8 cellular contexts compared by ENCODE assay signal in genomic region chr17:30708241-30709078, GRCh38.
DNase-seq lines count a peak whose midpoint lies in the region; ATAC-seq lines count a peak whose summit lies in the region.
"Not testable (repeated sequence)": the region's sequence is repeated elsewhere in the genome, so short reads cannot be mapped to it uniquely, and the experiment has no call there.

No MANE protein-coding gene starts in this region.

- H3K27ac Mint-ChIP-seq in activated T-helper 2 cell treated with anti-CD3 and anti-CD28 coated beads, Interferon-gamma antibody, Interleukin-2, Interleukin-4, amounts not matched to agents 10 μg/mL and 5 μg/mL and 100 μg/mL, durations not matched to agents 14 hours and 24 hours and 36 hours, result peak overlapping the region; percentile 68

- H3K18ac ChIP-seq in mesendoderm (ENCODE audit: low read length), result peak overlapping the region; percentile 94

- peak overlapping the region; percentile 91 for H3K56ac ChIP-seq in mesendoderm (ENCODE audit: low read length)

- H3K4me2 ChIP-seq in mesendoderm (ENCODE audit: low read length), result peak overlapping the region; percentile 50

- not testable (repeated sequence) for H3K36me3 Mint-ChIP-seq in activated T-helper 2 cell treated with anti-CD3 and anti-CD28 coated beads, Interferon-gamma antibody, Interleukin-2, Interleukin-4, amounts not matched to agents 10 μg/mL and 5 μg/mL and 100 μg/mL, durations not matched to agents 14 hours and 24 hours and 36 hours (ENCODE audit: low read depth)

- H3K4ac ChIP-seq in mesendoderm (ENCODE audit: low read depth, low read length), result not testable (repeated sequence)

- H3K9ac ChIP-seq in mesendoderm (ENCODE audit: low read length), result peak overlapping the region; percentile 92

- not testable (repeated sequence) for H4K8ac ChIP-seq in mesendoderm (ENCODE audit: low read depth, low read length)

- 0 to 1% methylated on average over 56 to 74 of the region's 75 CpGs for WGBS in esophagus, 2 donors
- no CpG with 5 or more reads among the region's 75 CpGs for WGBS in mesendoderm (ENCODE audit: extremely low coverage, insufficient coverage, low lambda C conversion rate)

- intact Hi-C loops in activated T-helper 2 cell treated with anti-CD3 and anti-CD28 coated beads, Interferon-gamma antibody, Interleukin-2, Interleukin-4, amounts not matched to agents 10 μg/mL and 5 μg/mL and 100 μg/mL, durations not matched to agents 14 hours and 24 hours and 36 hours (cut with micrococcal nuclease), result not testable (repeated sequence)

- peak; percentile 43 for ATAC-seq in GM21723 (IDR thresholded peaks at IDR 0.05; ENCODE audit: unreplicated experiment)

- not testable (repeated sequence) for H3K9me3 Mint-ChIP-seq in activated T-helper 2 cell treated with anti-CD3 and anti-CD28 coated beads, Interferon-gamma antibody, Interleukin-2, Interleukin-4, amounts not matched to agents 10 μg/mL and 5 μg/mL and 100 μg/mL, durations not matched to agents 14 hours and 24 hours and 36 hours

- H3K79me1 ChIP-seq in mesendoderm (ENCODE audit: low read length), result not testable (repeated sequence)

- H3K4me3 ChIP-seq in esophagus (ENCODE audit: low read depth in 1 of 2, low read length in 2 of 2) (peak overlapping the region; percentile 71 to 74), mesendoderm (ENCODE audit: low read length) (peak overlapping the region; percentile 79)

- peak overlapping the region; percentile 92 for H3K4me3 Mint-ChIP-seq in activated T-helper 2 cell treated with anti-CD3 and anti-CD28 coated beads, Interferon-gamma antibody, Interleukin-2, Interleukin-4, amounts not matched to agents 10 μg/mL and 5 μg/mL and 100 μg/mL, durations not matched to agents 14 hours and 24 hours and 36 hours (ENCODE audit: low read depth)

- H3K4me1 ChIP-seq in esophagus (ENCODE audit: control insufficient read depth in 2 of 2, insufficient read depth in 2 of 2, low read length in 1 of 2); mesendoderm (ENCODE audit: control insufficient read depth, low read depth, low read length): not testable (repeated sequence)

- peaks cover 56% of the 10 kb centered on the region for H3K27me3 Mint-ChIP-seq in activated T-helper 2 cell treated with anti-CD3 and anti-CD28 coated beads, Interferon-gamma antibody, Interleukin-2, Interleukin-4, amounts not matched to agents 10 μg/mL and 5 μg/mL and 100 μg/mL, durations not matched to agents 14 hours and 24 hours and 36 hours (ENCODE audit: low read depth)

- DNase-seq in C1 segment of cervical spinal cord (lab: John Stamatoyannopoulos, UW) (peak; percentile 40 to 95 (median 86)), NCI-H1105 treated with DMSO at 0.1 percent for 48 hours (lab: John Stamatoyannopoulos, UW) (peak; percentile 91), SIG-M5 treated with dmso at 0.1 percent for 504 hours (lab: John Stamatoyannopoulos, UW; ENCODE audit: unreplicated experiment) (peak; percentile 84), mesendoderm (peak; percentile 99)
- DNase-seq in activated T-helper 2 cell treated with anti-CD3 and anti-CD28 coated beads, Interferon-gamma antibody, Interleukin-2, Interleukin-4, amounts not matched to agents 10 μg/mL and 5 μg/mL and 100 μg/mL, durations not matched to agents 14 hours and 24 hours and 36 hours (ENCODE audit: low spot score), result peak; percentile 65
- peak; percentile 72 for DNase-seq in stimulated activated CD4-positive, alpha-beta T cell treated with anti-CD3 and anti-CD28 coated beads, Interleukin-4, amount 100 ng/mL, for 1 hour

- H3K9me3 ChIP-seq in esophagus (ENCODE audit: control insufficient read depth in 2 of 2, insufficient read depth in 1 of 2, low read depth in 1 of 2, low read length in 1 of 2), result not testable (repeated sequence)

- not testable (repeated sequence) for H4K5ac ChIP-seq in mesendoderm (ENCODE audit: low read length)

- not testable (repeated sequence) for H3K36me3 ChIP-seq in esophagus (ENCODE audit: control insufficient read depth in 2 of 2, insufficient read depth in 2 of 2, low read length in 1 of 2); mesendoderm (ENCODE audit: control insufficient read depth, insufficient read depth, low read length)

- H2BK5ac ChIP-seq in mesendoderm (ENCODE audit: low read length), result not testable (repeated sequence)

- H2BK120ac ChIP-seq in mesendoderm (ENCODE audit: low read depth, low read length), result not testable (repeated sequence)

- peaks cover 18% of the 10 kb centered on the region for H3K4me1 Mint-ChIP-seq in activated T-helper 2 cell treated with anti-CD3 and anti-CD28 coated beads, Interferon-gamma antibody, Interleukin-2, Interleukin-4, amounts not matched to agents 10 μg/mL and 5 μg/mL and 100 μg/mL, durations not matched to agents 14 hours and 24 hours and 36 hours (ENCODE audit: low read depth)

- not testable (repeated sequence) for H3K23ac ChIP-seq in mesendoderm (ENCODE audit: low read length)

- not testable (repeated sequence) for H2AK5ac ChIP-seq in mesendoderm (ENCODE audit: low read length)

- H3K27ac ChIP-seq in esophagus (ENCODE audit: low read depth in 2 of 2, low read length in 1 of 2) (peak overlapping the region; percentile 66 to 79), mesendoderm (ENCODE audit: low read depth, low read length) (peak overlapping the region; percentile 98)

- H3K27me3 ChIP-seq in esophagus (ENCODE audit: control insufficient read depth in 1 of 2, insufficient read depth in 2 of 2, low read length in 2 of 2); mesendoderm (ENCODE audit: insufficient read depth, low read length, poor library complexity): not testable (repeated sequence)

- not testable (repeated sequence) for H2BK15ac ChIP-seq in mesendoderm (replicated peaks; ENCODE audit: low read depth)

- peaks cover 39% of the 10 kb centered on the region for H3K79me2 ChIP-seq in mesendoderm (ENCODE audit: control insufficient read depth, insufficient read depth, low read length)

Comparison
In these comparisons a context has a peak if more than half of its experiments do, and no peak if none do; other contexts are left out.
1. Peak in every context shown above with its lines: DNase-seq, ATAC-seq, H3K4me3 ChIP-seq and H3K27ac ChIP-seq.